ENCODE assay signal across 27 cellular contexts in the genomic region with DNA sequence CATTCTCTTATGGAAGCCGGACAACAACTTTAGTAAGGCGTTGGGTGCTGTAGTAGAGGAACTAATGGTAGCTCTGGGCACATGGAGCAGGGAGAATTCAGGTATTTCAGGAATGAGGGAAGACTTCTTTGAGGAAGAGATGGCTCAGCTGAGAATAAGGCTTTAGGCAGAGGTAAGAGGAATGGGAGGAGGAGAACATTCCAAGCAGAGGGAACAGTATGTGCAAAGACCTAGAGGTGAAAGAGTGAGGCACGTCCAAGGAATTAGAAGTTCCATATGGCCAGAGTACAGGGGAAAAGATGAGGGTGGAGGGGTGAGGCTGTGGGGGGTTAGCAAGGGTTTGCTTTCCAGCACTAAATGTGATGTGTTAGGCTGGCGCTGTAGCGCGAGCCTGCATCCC. TPM values are rescaled to one million over a fixed set of nuclear protein-coding genes. Genes with fewer than 3 reads are reported as not detected.
DNase-seq lines count a peak whose midpoint lies in the region; ATAC-seq and TF ChIP-seq lines count a peak whose summit lies in the region.
"Had no signal": no experiment of that assay in that cellular context is flagged by ENCODE, and none has a peak within 500 bp of the region (broad histone marks: within the 10 kb centered on the region; RNA-seq: fewer than 3 reads in every experiment).

No MANE protein-coding gene starts in this region.

- intact Hi-C loops in activated T-helper 1 cell treated with anti-CD3 and anti-CD28 coated beads, Interleukin-12 subunit alpha, Interleukin-12 subunit beta, Interleukin-2, Interleukin-4 antibody, amounts not matched to agents 30 ng/mL and 10 ng/mL and 1 ng/mL, durations not matched to agents 14 hours and 24 hours and 36 hours (cut with micrococcal nuclease), result no loop called here
- intact Hi-C loops in dorsolateral prefrontal cortex (cut with DNase I), result loop anchor here in 1 of 2 donors (5.0 kb wide), 1 partner anchor 41 kb away; no protein-coding TSS in a partner anchor

- H3K27ac ChIP-seq in dorsolateral prefrontal cortex, result peak overlapping the region in 4 of 59 donors; percentile 60 to 90 (median 78)
- H3K27ac ChIP-seq: hepatocyte, prostate gland, stomach, thyroid gland had no signal

- peak overlapping the region; percentile 2 for H3K4me3 Mint-ChIP-seq in activated naive CD8-positive, alpha-beta T cell
- no peak overlapping the region for H3K4me3 Mint-ChIP-seq in activated naive CD8-positive, alpha-beta T cell treated with anti-CD3 and anti-CD28 coated beads for 36 hours
- H3K4me3 Mint-ChIP-seq in activated T-helper 1 cell treated with anti-CD3 and anti-CD28 coated beads, Interleukin-12 subunit alpha, Interleukin-12 subunit beta, Interleukin-2, Interleukin-4 antibody, amounts not matched to agents 30 ng/mL and 10 ng/mL and 1 ng/mL, durations not matched to agents 14 hours and 24 hours and 36 hours, result peak overlapping the region; percentile 17
- peak overlapping the region in 7 of 8 donors; percentile 1 to 83 (median 65) for H3K4me3 Mint-ChIP-seq in naive B cell
- H3K4me3 Mint-ChIP-seq in type B pancreatic cell, result peak overlapping the region; percentile 62
- H3K4me3 Mint-ChIP-seq: activated T-cell treated with anti-CD3 and anti-CD28 coated beads, Interleukin-2, amount 50 U/mL, for 4 hours had no signal

- peaks cover 44% of the 10 kb centered on the region for H3K27me3 Mint-ChIP-seq in activated naive CD8-positive, alpha-beta T cell
- peaks cover 81% of the 10 kb centered on the region for H3K27me3 Mint-ChIP-seq in activated naive CD8-positive, alpha-beta T cell treated with anti-CD3 and anti-CD28 coated beads for 36 hours
- H3K27me3 Mint-ChIP-seq in activated T-helper 1 cell treated with anti-CD3 and anti-CD28 coated beads, Interleukin-12 subunit alpha, Interleukin-12 subunit beta, Interleukin-2, Interleukin-4 antibody, amounts not matched to agents 30 ng/mL and 10 ng/mL and 1 ng/mL, durations not matched to agents 14 hours and 24 hours and 36 hours (ENCODE audit: insufficient read depth), result peaks cover 80% of the 10 kb centered on the region
- peaks cover 54 to 83% (median 68%) of the 10 kb centered on the region in 3 donors for H3K27me3 Mint-ChIP-seq in naive B cell
- H3K27me3 Mint-ChIP-seq in type B pancreatic cell, result peaks cover 84% of the 10 kb centered on the region

- TF ChIP-seq CTCF in type B pancreatic cell (conservative IDR thresholded peaks at IDR 0.05), result no peak
- no peak for TF ChIP-seq CTCF in dorsolateral prefrontal cortex (IDR thresholded peaks at IDR 0.05 in 54 of 56, conservative IDR thresholded peaks at IDR 0.05 in 2 of 56; ENCODE audit: low read depth in 1 of 56, partially characterized antibody in 56 of 56)

- H3K27me3 ChIP-seq in dorsolateral prefrontal cortex, result peaks cover 0 to 28% (median 4%) of the 10 kb centered on the region in 45 donors

- peaks cover 20% of the 10 kb centered on the region for H3K4me1 Mint-ChIP-seq in activated naive CD8-positive, alpha-beta T cell (ENCODE audit: low read depth)
- peaks cover 14% of the 10 kb centered on the region for H3K4me1 Mint-ChIP-seq in activated naive CD8-positive, alpha-beta T cell treated with anti-CD3 and anti-CD28 coated beads for 36 hours
- H3K4me1 Mint-ChIP-seq in activated T-helper 1 cell treated with anti-CD3 and anti-CD28 coated beads, Interleukin-12 subunit alpha, Interleukin-12 subunit beta, Interleukin-2, Interleukin-4 antibody, amounts not matched to agents 30 ng/mL and 10 ng/mL and 1 ng/mL, durations not matched to agents 14 hours and 24 hours and 36 hours (ENCODE audit: low read depth), result peaks cover 17% of the 10 kb centered on the region
- peaks cover 18 to 28% (median 22%) of the 10 kb centered on the region in 3 donors for H3K4me1 Mint-ChIP-seq in naive B cell
- peaks cover 4% of the 10 kb centered on the region for H3K4me1 Mint-ChIP-seq in type B pancreatic cell (ENCODE audit: unreplicated experiment)

- ATAC-seq in naive B cell (ENCODE audit: low read depth in 2 of 2), result no peak
- ATAC-seq in HG03039 (IDR thresholded peaks at IDR 0.05; ENCODE audit: unreplicated experiment), result no peak
- ATAC-seq: activated T-cell treated with anti-CD3 and anti-CD28 coated beads, Interleukin-2, amount 50 U/mL, for 4 hours; left colon; sciatic nerve had no signal

- no peak for DNase-seq in activated naive CD8-positive, alpha-beta T cell treated with anti-CD3 and anti-CD28 coated beads for 36 hours
- no peak for DNase-seq in activated T-helper 1 cell treated with anti-CD3 and anti-CD28 coated beads, Interleukin-12 subunit alpha, Interleukin-12 subunit beta, Interleukin-2, Interleukin-4 antibody, amounts not matched to agents 30 ng/mL and 10 ng/mL and 1 ng/mL, durations not matched to agents 14 hours and 24 hours and 36 hours (ENCODE audit: low spot score)
- no peak for DNase-seq in naive B cell
- DNase-seq in type B pancreatic cell (ENCODE audit: extremely low spot score, unreplicated experiment), result no peak
- DNase-seq in H4 (ENCODE audit: low spot score), result no peak
- DNase-seq in dorsolateral prefrontal cortex, result no peak
- DNase-seq: activated naive CD4-positive, alpha-beta T cell treated with anti-CD3 and anti-CD28 coated beads for 36 hours; activated T-cell treated with anti-CD3 and anti-CD28 coated beads, Interleukin-2, amount 50 U/mL, for 4 hours; AML-193; DMS53; effector CD4-positive, alpha-beta T cell; IMR-90; left colon; NCI-H1092; NCI-H1694; NCI-H446 treated with DMSO at 0.1 percent for 48 hours; nucleus accumbens; SHP77 treated with DMSO at 0.1 percent for 48 hours; stimulated activated CD4-positive, alpha-beta T cell treated with anti-CD3 and anti-CD28 coated beads, Interleukin-12 subunit alpha, Interleukin-12 subunit beta, amount 100 ng/mL, for 4 hours; stimulated activated CD4-positive, alpha-beta T cell treated with anti-CD3 and anti-CD28 coated beads, Interleukin-2, amount 100 ng/mL, for 48 hours; stomach; thyroid gland had no signal

- H3K9me3 Mint-ChIP-seq in activated naive CD8-positive, alpha-beta T cell (ENCODE audit: low read depth), result no peaks in the 10 kb centered on the region
- peaks cover 3% of the 10 kb centered on the region for H3K9me3 Mint-ChIP-seq in activated naive CD8-positive, alpha-beta T cell treated with anti-CD3 and anti-CD28 coated beads for 36 hours
- H3K9me3 Mint-ChIP-seq in activated T-helper 1 cell treated with anti-CD3 and anti-CD28 coated beads, Interleukin-12 subunit alpha, Interleukin-12 subunit beta, Interleukin-2, Interleukin-4 antibody, amounts not matched to agents 30 ng/mL and 10 ng/mL and 1 ng/mL, durations not matched to agents 14 hours and 24 hours and 36 hours, result peaks cover 7% of the 10 kb centered on the region
- peaks cover 0 to 10% (median 5%) of the 10 kb centered on the region in 7 donors for H3K9me3 Mint-ChIP-seq in naive B cell
- H3K9me3 Mint-ChIP-seq in type B pancreatic cell, result peaks cover 4% of the 10 kb centered on the region

- H3K36me3 Mint-ChIP-seq in activated naive CD8-positive, alpha-beta T cell, result no peaks in the 10 kb centered on the region
- no peaks in the 10 kb centered on the region for H3K36me3 Mint-ChIP-seq in activated naive CD8-positive, alpha-beta T cell treated with anti-CD3 and anti-CD28 coated beads for 36 hours
- peaks cover 2% of the 10 kb centered on the region for H3K36me3 Mint-ChIP-seq in activated T-helper 1 cell treated with anti-CD3 and anti-CD28 coated beads, Interleukin-12 subunit alpha, Interleukin-12 subunit beta, Interleukin-2, Interleukin-4 antibody, amounts not matched to agents 30 ng/mL and 10 ng/mL and 1 ng/mL, durations not matched to agents 14 hours and 24 hours and 36 hours (ENCODE audit: low read depth)
- H3K36me3 Mint-ChIP-seq in naive B cell (peaks cover 0 to 5% of the 10 kb centered on the region in 2 donors), type B pancreatic cell (no peaks in the 10 kb centered on the region)

- no peak overlapping the region for H3K4me3 ChIP-seq in dorsolateral prefrontal cortex
- H3K4me3 ChIP-seq: hepatocyte, prostate gland, stomach, thyroid gland had no signal

- no peak overlapping the region for H3K27ac Mint-ChIP-seq in activated naive CD8-positive, alpha-beta T cell
- no peak overlapping the region for H3K27ac Mint-ChIP-seq in activated naive CD8-positive, alpha-beta T cell treated with anti-CD3 and anti-CD28 coated beads for 36 hours
- no peak overlapping the region for H3K27ac Mint-ChIP-seq in activated T-helper 1 cell treated with anti-CD3 and anti-CD28 coated beads, Interleukin-12 subunit alpha, Interleukin-12 subunit beta, Interleukin-2, Interleukin-4 antibody, amounts not matched to agents 30 ng/mL and 10 ng/mL and 1 ng/mL, durations not matched to agents 14 hours and 24 hours and 36 hours
- H3K27ac Mint-ChIP-seq in naive B cell, result no peak overlapping the region
- H3K27ac Mint-ChIP-seq in type B pancreatic cell, result no peak overlapping the region
- H3K27ac Mint-ChIP-seq: activated naive CD4-positive, alpha-beta T cell treated with anti-CD3 and anti-CD28 coated beads for 36 hours had no signal

RNA-seq across cellular contexts. Expression of a gene that starts 1.6 kb away (rescaled TPM):
- under 1 TPM; 0.06 to 0.08 TPM for total RNA-seq in activated naive CD8-positive, alpha-beta T cell treated with anti-CD3 and anti-CD28 coated beads for 36 hours
- total RNA-seq in activated T-helper 1 cell treated with anti-CD3 and anti-CD28 coated beads, Interleukin-12 subunit alpha, Interleukin-12 subunit beta, Interleukin-2, Interleukin-4 antibody, amounts not matched to agents 30 ng/mL and 10 ng/mL and 1 ng/mL, durations not matched to agents 14 hours and 24 hours and 36 hours, result 0.08 and 0.12 TPM in 2 replicates
- polyA plus RNA-seq in naive B cell (ENCODE audit: low read depth in 6 of 6), result under 1 TPM in 2 of 6 donors, not detected in 4; 0.04 to 0.12 TPM
- total RNA-seq in type B pancreatic cell (ENCODE audit: low replicate concordance) (1.7 and 3.1 TPM in 2 replicates), dorsolateral prefrontal cortex (100 to 1,000 TPM in 119 of 120 experiments, 10 to 100 TPM in 1; 93.1 to 384 (median 276) TPM)
- 0.04 TPM in 1 of 2 replicates, not detected in the other for total RNA-seq in H4 (2014; rRNA removed; shearing (Covaris generic))
- total RNA-seq: IMR-90 had no signal
- polyA plus RNA-seq: IMR-90 had no signal

Comparison
In these comparisons a context has a peak if more than half of its experiments do, and no peak if none do; other contexts are left out.
1. RNA of a gene that starts 1.6 kb away (total RNA-seq): 93.1 to 384 TPM in dorsolateral prefrontal cortex; 1.7 to 3.1 TPM in type B pancreatic cell, 0.06 to 0.08 TPM in activated naive CD8-positive, alpha-beta T cell treated with anti-CD3 and anti-CD28 coated beads for 36 hours, 0.08 to 0.12 TPM in activated T-helper 1 cell treated with anti-CD3 and anti-CD28 coated beads, Interleukin-12 subunit alpha, Interleukin-12 subunit beta, Interleukin-2, Interleukin-4 antibody, amounts not matched to agents 30 ng/mL and 10 ng/mL and 1 ng/mL, durations not matched to agents 14 hours and 24 hours and 36 hours and 0.04 TPM in H4; every median in the first group is over 10 times any median in the second.